2 cellular contexts compared by ENCODE assay signal in the genomic region with DNA sequence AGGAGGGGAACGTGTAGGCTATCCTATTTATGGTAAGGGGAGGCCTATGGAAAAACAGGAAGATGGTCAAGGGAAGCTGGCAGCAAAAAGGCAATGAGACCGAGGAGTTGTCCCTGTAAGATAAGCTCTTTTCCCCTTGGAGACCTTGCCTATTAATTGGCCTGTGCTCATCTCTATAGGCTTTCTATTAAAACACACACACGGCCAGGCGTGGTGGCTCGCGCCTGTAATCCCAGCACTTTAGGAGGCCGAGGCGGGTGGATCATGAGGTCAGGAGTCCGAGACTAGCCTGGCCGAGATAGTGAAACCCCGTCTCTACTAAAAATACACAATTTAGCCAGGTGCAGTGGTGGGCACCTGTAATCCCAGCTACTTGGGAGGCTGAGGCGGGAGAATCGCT.
A peak's percentile ranks its signal among the peaks of the same experiment; 100 is the strongest.
TF ChIP-seq lines count a peak whose summit lies in the region.

No MANE protein-coding gene starts in this region.

TF ChIP-seq in A549, 52 proteins besides CTCF, POLR2A, EP300 and RAD21:
- no peak for TF ChIP-seq BHLHE40 (IDR thresholded peaks at IDR 0.05; ENCODE audit: low read depth, low read length)
- peak; percentile 21; the same call in 1 of the 2 replicates for TF ChIP-seq HOXB5 (CRISPR knock-in tag; IDR thresholded peaks at IDR 0.05)
- TF ChIP-seq HEYL (CRISPR knock-in tag; IDR thresholded peaks at IDR 0.05) = 0 out of 2 replicates have a peak, but pooled peaks have one; percentile 48
TF ChIP-seq in A549: peak in this region for 2.

TF ChIP-seq in IMR-90, 13 proteins besides CTCF, POLR2A, EP300 and RAD21:
- TF ChIP-seq MAZ (IDR thresholded peaks at IDR 0.05; ENCODE audit: borderline replicate concordance, low read depth, low read length) (no peak), RFX5 (IDR thresholded peaks at IDR 0.05; ENCODE audit: low read depth, low read length) (no peak), CHD1 (IDR thresholded peaks at IDR 0.05; ENCODE audit: low read depth, low read length) (no peak), BHLHE40 (IDR thresholded peaks at IDR 0.05; ENCODE audit: low read depth, low read length) (no peak), MAFK (IDR thresholded peaks at IDR 0.05; ENCODE audit: low read depth, low read length) (no peak), RCOR1 (IDR thresholded peaks at IDR 0.05; ENCODE audit: insufficient replicate concordance, low read length) (no peak), FOS (IDR thresholded peaks at IDR 0.05; ENCODE audit: low read depth, low read length) (no peak), CEBPB (IDR thresholded peaks at IDR 0.05; ENCODE audit: low read depth, low read length) (no peak), SMC3 (IDR thresholded peaks at IDR 0.05; ENCODE audit: low read depth, low read length) (no peak), MXI1 (IDR thresholded peaks at IDR 0.05; ENCODE audit: borderline replicate concordance, low read depth, low read length) (no peak), NFE2L2 (IDR thresholded peaks at IDR 0.05; ENCODE audit: low read depth, low read length) (no peak)
- TF ChIP-seq, protein P1, sequence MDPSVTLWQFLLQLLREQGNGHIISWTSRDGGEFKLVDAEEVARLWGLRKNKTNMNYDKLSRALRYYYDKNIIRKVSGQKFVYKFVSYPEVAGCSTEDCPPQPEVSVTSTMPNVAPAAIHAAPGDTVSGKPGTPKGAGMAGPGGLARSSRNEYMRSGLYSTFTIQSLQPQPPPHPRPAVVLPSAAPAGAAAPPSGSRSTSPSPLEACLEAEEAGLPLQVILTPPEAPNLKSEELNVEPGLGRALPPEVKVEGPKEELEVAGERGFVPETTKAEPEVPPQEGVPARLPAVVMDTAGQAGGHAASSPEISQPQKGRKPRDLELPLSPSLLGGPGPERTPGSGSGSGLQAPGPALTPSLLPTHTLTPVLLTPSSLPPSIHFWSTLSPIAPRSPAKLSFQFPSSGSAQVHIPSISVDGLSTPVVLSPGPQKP (IDR thresholded peaks at IDR 0.05; ENCODE audit: borderline replicate concordance, low read depth, low read length) = no peak
- TF ChIP-seq, protein P2, sequence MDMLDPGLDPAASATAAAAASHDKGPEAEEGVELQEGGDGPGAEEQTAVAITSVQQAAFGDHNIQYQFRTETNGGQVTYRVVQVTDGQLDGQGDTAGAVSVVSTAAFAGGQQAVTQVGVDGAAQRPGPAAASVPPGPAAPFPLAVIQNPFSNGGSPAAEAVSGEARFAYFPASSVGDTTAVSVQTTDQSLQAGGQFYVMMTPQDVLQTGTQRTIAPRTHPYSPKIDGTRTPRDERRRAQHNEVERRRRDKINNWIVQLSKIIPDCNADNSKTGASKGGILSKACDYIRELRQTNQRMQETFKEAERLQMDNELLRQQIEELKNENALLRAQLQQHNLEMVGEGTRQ (IDR thresholded peaks at IDR 0.05; ENCODE audit: low read depth, low read length) = no peak
